ENCODE assay signal across 17 cellular contexts in the genomic region with DNA sequence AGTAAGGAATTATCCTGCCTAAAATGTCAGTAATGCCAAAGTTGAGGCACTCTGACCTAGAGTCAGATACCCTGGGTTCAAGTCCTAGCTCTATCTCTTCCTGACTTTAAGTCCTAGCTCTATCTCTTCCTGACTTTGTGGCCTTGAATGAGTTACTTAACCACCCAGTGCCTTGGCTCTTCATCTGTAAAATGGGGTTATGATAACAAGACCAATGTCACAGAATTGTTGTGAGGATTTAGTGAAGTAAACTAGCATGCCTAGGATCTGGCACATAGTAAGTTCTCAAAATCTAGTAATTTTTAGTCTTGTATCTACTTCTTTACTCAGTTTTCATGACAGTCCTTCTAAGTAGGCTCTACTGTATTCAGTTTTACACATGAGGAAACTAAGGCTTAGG. TPM values are rescaled to one million over a fixed set of nuclear protein-coding genes. Genes with fewer than 3 reads are reported as not detected.
DNase-seq lines count a peak whose midpoint lies in the region; ATAC-seq and TF ChIP-seq lines count a peak whose summit lies in the region.
"Had no signal": no experiment of that assay in that cellular context is flagged by ENCODE, and none has a peak within 500 bp of the region (broad histone marks: within the 10 kb centered on the region; RNA-seq: fewer than 3 reads in every experiment).

No MANE protein-coding gene starts in this region.

- H3K79me2 ChIP-seq in Loucy (ENCODE audit: insufficient read depth, low read length): peaks cover 22% of the 10 kb centered on the region

- H3K4me3 Mint-ChIP-seq in activated T-cell treated with anti-CD3 and anti-CD28 coated beads, Interleukin-2, amount 50 U/mL, for 4 hours: peak overlapping the region; percentile 88
- peak overlapping the region; percentile 87 to 93 (median 91) for H3K4me3 Mint-ChIP-seq in brain

- H3K27ac Mint-ChIP-seq in brain: peak overlapping the region in 2 of 5 experiments; percentile 10 to 77

- no peak for ATAC-seq in activated T-cell treated with anti-CD3 and anti-CD28 coated beads, Interleukin-2, amount 50 U/mL, for 4 hours
- ATAC-seq in psoas muscle (no peak), GM21529 (IDR thresholded peaks at IDR 0.05; ENCODE audit: unreplicated experiment) (no peak)

- H3K9me3 Mint-ChIP-seq in activated T-cell treated with anti-CD3 and anti-CD28 coated beads, Interleukin-2, amount 50 U/mL, for 4 hours: no peaks in the 10 kb centered on the region
- H3K9me3 Mint-ChIP-seq in brain: peaks cover 5 to 16% (median 9%) of the 10 kb centered on the region in 5 experiments

- H3K36me3 Mint-ChIP-seq in activated T-cell treated with anti-CD3 and anti-CD28 coated beads, Interleukin-2, amount 50 U/mL, for 4 hours (ENCODE audit: insufficient read depth): no peaks in the 10 kb centered on the region
- H3K36me3 Mint-ChIP-seq in brain: peaks cover 25% of the 10 kb centered on the region

- intact Hi-C loops in psoas muscle (cut with DNase I) (no loop called here), testis (cut with DNase I; ENCODE audit: low total_unique reads) (no loop called here)

- H3K4me2 ChIP-seq in Loucy (ENCODE audit: low read depth, low read length, poor library complexity, severe bottlenecking): peak overlapping the region; percentile 95

- H3K9ac ChIP-seq in Loucy (ENCODE audit: low read depth, low read length, poor library complexity, severe bottlenecking): no peak overlapping the region

- H4K20me1 ChIP-seq in Loucy (ENCODE audit: insufficient read depth, low read length, poor library complexity, severe bottlenecking): peaks cover 7% of the 10 kb centered on the region

- H2AFZ ChIP-seq in Loucy (ENCODE audit: low read length): no peak overlapping the region

- H3K36me3 ChIP-seq in Loucy (ENCODE audit: insufficient read depth, low read length): no peaks in the 10 kb centered on the region
- H3K36me3 ChIP-seq in psoas muscle (ENCODE audit: insufficient read depth in 1 of 2, low read depth in 1 of 2): no peaks in the 10 kb centered on the region
- no peaks in the 10 kb centered on the region for H3K36me3 ChIP-seq in testis (ENCODE audit: low read depth, missing control alignments)
- H3K36me3 ChIP-seq: ascending aorta, tibial artery had no signal

- TF ChIP-seq POLR2A in testis (IDR thresholded peaks at IDR 0.05): no peak

- H3K4me1 ChIP-seq in Loucy (ENCODE audit: insufficient read depth, low read length, poor library complexity, severe bottlenecking): peaks cover 54% of the 10 kb centered on the region
- H3K4me1 ChIP-seq in psoas muscle: peaks cover 50% of the 10 kb centered on the region
- no peaks in the 10 kb centered on the region for H3K4me1 ChIP-seq in testis

- no peaks in the 10 kb centered on the region for H3K27me3 Mint-ChIP-seq in activated T-cell treated with anti-CD3 and anti-CD28 coated beads, Interleukin-2, amount 50 U/mL, for 4 hours (ENCODE audit: low read depth)
- peaks cover 9% of the 10 kb centered on the region for H3K27me3 Mint-ChIP-seq in brain

- H3K4me3 ChIP-seq in Loucy (ENCODE audit: low read length, poor library complexity, severe bottlenecking) (peak overlapping the region; percentile 95), psoas muscle (peak overlapping the region; percentile 74), testis (no peak overlapping the region)
- H3K4me3 ChIP-seq: tibial artery had no signal

- H3K9me3 ChIP-seq in Loucy (ENCODE audit: insufficient read depth, low read depth, low read length) (no peaks in the 10 kb centered on the region), psoas muscle (no peaks in the 10 kb centered on the region), testis (no peaks in the 10 kb centered on the region)
- H3K9me3 ChIP-seq: ascending aorta, tibial artery had no signal

- no peak for TF ChIP-seq CTCF in Loucy (conservative IDR thresholded peaks at IDR 0.05; ENCODE audit: low read length)
- TF ChIP-seq CTCF in brain (conservative IDR thresholded peaks at IDR 0.05): no peak
- no peak for TF ChIP-seq CTCF in psoas muscle (IDR thresholded peaks at IDR 0.05)
- TF ChIP-seq CTCF in testis (IDR thresholded peaks at IDR 0.05): no peak

- DNase-seq in activated T-cell treated with anti-CD3 and anti-CD28 coated beads, Interleukin-2, amount 50 U/mL, for 4 hours: no peak
- DNase-seq in activated T-cell treated with anti-CD3 and anti-CD28 coated beads, Interleukin-2, amount 50 U/mL, for 48 hours: no peak
- DNase-seq in psoas muscle (no peak), testis (no peak), HuH-7 (ENCODE audit: low spot score) (no peak)
- DNase-seq: DMS79; dorsolateral prefrontal cortex; mesendoderm; NCI-H1417; NCI-H446; stimulated activated CD4-positive, alpha-beta T cell treated with anti-CD3 and anti-CD28 coated beads, Interleukin-15, amount 100 ng/mL, for 24 hours; T1000; tibial artery had no signal

- H3F3A ChIP-seq in Loucy (ENCODE audit: low read depth): no peaks in the 10 kb centered on the region

- peak overlapping the region; percentile 30 for H3K27ac ChIP-seq in psoas muscle
- no peak overlapping the region for H3K27ac ChIP-seq in testis
- H3K27ac ChIP-seq: ascending aorta, tibial artery had no signal

- no peaks in the 10 kb centered on the region for H3K9me2 ChIP-seq in Loucy (replicated peaks; ENCODE audit: low read depth, low read length)

- H3K27me3 ChIP-seq in Loucy (ENCODE audit: insufficient read depth, low read length, poor library complexity, severe bottlenecking) (no peaks in the 10 kb centered on the region), psoas muscle (ENCODE audit: insufficient read depth in 3 of 3, low read length in 2 of 3) (no peaks in the 10 kb centered on the region), testis (no peaks in the 10 kb centered on the region)
- H3K27me3 ChIP-seq: ascending aorta, dorsolateral prefrontal cortex, tibial artery had no signal

- H3K4me1 Mint-ChIP-seq in activated T-cell treated with anti-CD3 and anti-CD28 coated beads, Interleukin-2, amount 50 U/mL, for 4 hours (ENCODE audit: low read depth): peaks cover 68% of the 10 kb centered on the region
- peaks cover 61% of the 10 kb centered on the region for H3K4me1 Mint-ChIP-seq in brain

RNA-seq across cellular contexts. Expression of gene TRIM32, which starts 2.0 kb away (rescaled TPM):
- 1 to 10 TPM; 7.4 to 9.5 (median 9.0) TPM for total RNA-seq in activated T-cell treated with anti-CD3 and anti-CD28 coated beads, Interleukin-2, amount 50 U/mL, for 4 hours
- polyA plus RNA-seq in brain (ENCODE audit: insufficient read depth, low read depth, low replicate concordance): 10.3 TPM
- total RNA-seq in psoas muscle: 10 to 100 TPM; 15.3 to 47.4 (median 22.3) TPM
- 10 to 100 TPM in 1 of 3 donors, 1 to 10 TPM in 2; 6.1 to 11.7 (median 9.0) TPM for polyA plus RNA-seq in psoas muscle
- total RNA-seq in testis: 10 to 100 TPM; 12.6 to 15.2 TPM
- 12.5 TPM for polyA plus RNA-seq in testis (ENCODE audit: insufficient read depth, low read depth, low replicate concordance)

Comparison
In these comparisons a context has a peak if more than half of its experiments do, and no peak if none do; other contexts are left out.
1. H3K4me3 ChIP-seq: peak in Loucy (single experiment) and psoas muscle (single experiment); none in testis (0 of 2).